1 cellular context compared by ENCODE assay signal in genomic region chr2:224039080-224039769, GRCh38.
TF ChIP-seq lines count a peak whose summit lies in the region.

A gene with protein sequence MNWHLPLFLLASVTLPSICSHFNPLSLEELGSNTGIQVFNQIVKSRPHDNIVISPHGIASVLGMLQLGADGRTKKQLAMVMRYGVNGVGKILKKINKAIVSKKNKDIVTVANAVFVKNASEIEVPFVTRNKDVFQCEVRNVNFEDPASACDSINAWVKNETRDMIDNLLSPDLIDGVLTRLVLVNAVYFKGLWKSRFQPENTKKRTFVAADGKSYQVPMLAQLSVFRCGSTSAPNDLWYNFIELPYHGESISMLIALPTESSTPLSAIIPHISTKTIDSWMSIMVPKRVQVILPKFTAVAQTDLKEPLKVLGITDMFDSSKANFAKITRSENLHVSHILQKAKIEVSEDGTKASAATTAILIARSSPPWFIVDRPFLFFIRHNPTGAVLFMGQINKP (minus strand): TSS chr2:224039286. CDS start chr2:224001900, 37,386 bp downstream.

TF ChIP-seq in HepG2, 621 proteins besides CTCF, POLR2A, EP300 and RAD21 (continued from another document and continues in another):
- TF ChIP-seq, protein P1, sequence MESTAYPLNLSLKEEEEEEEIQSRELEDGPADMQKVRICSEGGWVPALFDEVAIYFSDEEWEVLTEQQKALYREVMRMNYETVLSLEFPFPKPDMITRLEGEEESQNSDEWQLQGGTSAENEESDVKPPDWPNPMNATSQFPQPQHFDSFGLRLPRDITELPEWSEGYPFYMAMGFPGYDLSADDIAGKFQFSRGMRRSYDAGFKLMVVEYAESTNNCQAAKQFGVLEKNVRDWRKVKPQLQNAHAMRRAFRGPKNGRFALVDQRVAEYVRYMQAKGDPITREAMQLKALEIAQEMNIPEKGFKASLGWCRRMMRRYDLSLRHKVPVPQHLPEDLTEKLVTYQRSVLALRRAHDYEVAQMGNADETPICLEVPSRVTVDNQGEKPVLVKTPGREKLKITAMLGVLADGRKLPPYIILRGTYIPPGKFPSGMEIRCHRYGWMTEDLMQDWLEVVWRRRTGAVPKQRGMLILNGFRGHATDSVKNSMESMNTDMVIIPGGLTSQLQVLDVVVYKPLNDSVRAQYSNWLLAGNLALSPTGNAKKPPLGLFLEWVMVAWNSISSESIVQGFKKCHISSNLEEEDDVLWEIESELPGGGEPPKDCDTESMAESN (CRISPR knock-in tag; conservative IDR thresholded peaks at IDR 0.05), result no peak
- TF ChIP-seq ARID3A (IDR thresholded peaks at IDR 0.05; ENCODE audit: low read depth, low read length), result no peak
- no peak for TF ChIP-seq ZNF547 (CRISPR knock-in tag; IDR thresholded peaks at IDR 0.05)
- TF ChIP-seq SAFB2 (CRISPR knock-in tag; IDR thresholded peaks at IDR 0.05; ENCODE audit: borderline replicate concordance, low read depth), result no peak
- TF ChIP-seq, protein P2, sequence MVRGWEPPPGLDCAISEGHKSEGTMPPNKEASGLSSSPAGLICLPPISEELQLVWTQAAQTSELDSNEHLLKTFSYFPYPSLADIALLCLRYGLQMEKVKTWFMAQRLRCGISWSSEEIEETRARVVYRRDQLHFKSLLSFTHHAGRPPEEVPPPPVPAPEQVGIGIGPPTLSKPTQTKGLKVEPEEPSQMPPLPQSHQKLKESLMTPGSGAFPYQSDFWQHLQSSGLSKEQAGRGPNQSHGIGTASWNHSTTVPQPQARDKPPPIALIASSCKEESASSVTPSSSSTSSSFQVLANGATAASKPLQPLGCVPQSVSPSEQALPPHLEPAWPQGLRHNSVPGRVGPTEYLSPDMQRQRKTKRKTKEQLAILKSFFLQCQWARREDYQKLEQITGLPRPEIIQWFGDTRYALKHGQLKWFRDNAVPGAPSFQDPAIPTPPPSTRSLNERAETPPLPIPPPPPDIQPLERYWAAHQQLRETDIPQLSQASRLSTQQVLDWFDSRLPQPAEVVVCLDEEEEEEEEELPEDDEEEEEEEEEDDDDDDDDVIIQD (CRISPR knock-in tag; IDR thresholded peaks at IDR 0.05; ENCODE audit: low read depth), result 0 out of 2 replicates have a peak, but pooled peaks have one; percentile 19
- no peak for TF ChIP-seq ZNF615 (CRISPR knock-in tag; IDR thresholded peaks at IDR 0.05; ENCODE audit: borderline replicate concordance)
- no peak for TF ChIP-seq ZNF75D (CRISPR knock-in tag; IDR thresholded peaks at IDR 0.05; ENCODE audit: borderline replicate concordance)
- no peak for TF ChIP-seq ZNF138 (CRISPR knock-in tag; IDR thresholded peaks at IDR 0.05; ENCODE audit: low read depth)
- TF ChIP-seq, protein P3, sequence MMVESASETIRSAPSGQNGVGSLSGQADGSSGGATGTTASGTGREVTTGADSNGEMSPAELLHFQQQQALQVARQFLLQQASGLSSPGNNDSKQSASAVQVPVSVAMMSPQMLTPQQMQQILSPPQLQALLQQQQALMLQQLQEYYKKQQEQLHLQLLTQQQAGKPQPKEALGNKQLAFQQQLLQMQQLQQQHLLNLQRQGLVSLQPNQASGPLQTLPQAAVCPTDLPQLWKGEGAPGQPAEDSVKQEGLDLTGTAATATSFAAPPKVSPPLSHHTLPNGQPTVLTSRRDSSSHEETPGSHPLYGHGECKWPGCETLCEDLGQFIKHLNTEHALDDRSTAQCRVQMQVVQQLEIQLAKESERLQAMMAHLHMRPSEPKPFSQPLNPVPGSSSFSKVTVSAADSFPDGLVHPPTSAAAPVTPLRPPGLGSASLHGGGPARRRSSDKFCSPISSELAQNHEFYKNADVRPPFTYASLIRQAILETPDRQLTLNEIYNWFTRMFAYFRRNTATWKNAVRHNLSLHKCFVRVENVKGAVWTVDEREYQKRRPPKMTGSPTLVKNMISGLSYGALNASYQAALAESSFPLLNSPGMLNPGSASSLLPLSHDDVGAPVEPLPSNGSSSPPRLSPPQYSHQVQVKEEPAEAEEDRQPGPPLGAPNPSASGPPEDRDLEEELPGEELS (CRISPR knock-in tag; IDR thresholded peaks at IDR 0.05), result peak; percentile 17; the same call in 1 of the 2 replicates
- no peak for TF ChIP-seq PHF5A (CRISPR knock-in tag; IDR thresholded peaks at IDR 0.05; ENCODE audit: low read depth, unreplicated experiment)
- no peak for TF ChIP-seq ZKSCAN1 (IDR thresholded peaks at IDR 0.05; ENCODE audit: low read length)
- TF ChIP-seq ZNF230 (CRISPR knock-in tag; IDR thresholded peaks at IDR 0.05), result no peak
- no peak for TF ChIP-seq ATF6 (CRISPR knock-in tag; conservative IDR thresholded peaks at IDR 0.05)
- TF ChIP-seq, protein P4, sequence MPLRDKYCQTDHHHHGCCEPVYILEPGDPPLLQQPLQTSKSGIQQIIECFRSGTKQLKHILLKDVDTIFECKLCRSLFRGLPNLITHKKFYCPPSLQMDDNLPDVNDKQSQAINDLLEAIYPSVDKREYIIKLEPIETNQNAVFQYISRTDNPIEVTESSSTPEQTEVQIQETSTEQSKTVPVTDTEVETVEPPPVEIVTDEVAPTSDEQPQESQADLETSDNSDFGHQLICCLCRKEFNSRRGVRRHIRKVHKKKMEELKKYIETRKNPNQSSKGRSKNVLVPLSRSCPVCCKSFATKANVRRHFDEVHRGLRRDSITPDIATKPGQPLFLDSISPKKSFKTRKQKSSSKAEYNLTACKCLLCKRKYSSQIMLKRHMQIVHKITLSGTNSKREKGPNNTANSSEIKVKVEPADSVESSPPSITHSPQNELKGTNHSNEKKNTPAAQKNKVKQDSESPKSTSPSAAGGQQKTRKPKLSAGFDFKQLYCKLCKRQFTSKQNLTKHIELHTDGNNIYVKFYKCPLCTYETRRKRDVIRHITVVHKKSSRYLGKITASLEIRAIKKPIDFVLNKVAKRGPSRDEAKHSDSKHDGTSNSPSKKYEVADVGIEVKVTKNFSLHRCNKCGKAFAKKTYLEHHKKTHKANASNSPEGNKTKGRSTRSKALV (CRISPR knock-in tag; IDR thresholded peaks at IDR 0.05), result peak; percentile 90
- TF ChIP-seq JUN (CRISPR knock-in tag; IDR thresholded peaks at IDR 0.05), result no peak
- TF ChIP-seq FOSL2 (CRISPR knock-in tag; IDR thresholded peaks at IDR 0.05), result peak; percentile 17; the same call in 1 of the 2 replicates
- no peak for TF ChIP-seq MIER3 (CRISPR knock-in tag; IDR thresholded peaks at IDR 0.05; ENCODE audit: borderline replicate concordance)
- TF ChIP-seq SRY (CRISPR knock-in tag; IDR thresholded peaks at IDR 0.05), result 0 out of 2 replicates have a peak, but pooled peaks have one; percentile 47
- TF ChIP-seq PPARG (CRISPR knock-in tag; conservative IDR thresholded peaks at IDR 0.05), result no peak
- TF ChIP-seq ZNF616 (CRISPR knock-in tag; IDR thresholded peaks at IDR 0.05; ENCODE audit: low read depth), result no peak
- TF ChIP-seq, protein P5, sequence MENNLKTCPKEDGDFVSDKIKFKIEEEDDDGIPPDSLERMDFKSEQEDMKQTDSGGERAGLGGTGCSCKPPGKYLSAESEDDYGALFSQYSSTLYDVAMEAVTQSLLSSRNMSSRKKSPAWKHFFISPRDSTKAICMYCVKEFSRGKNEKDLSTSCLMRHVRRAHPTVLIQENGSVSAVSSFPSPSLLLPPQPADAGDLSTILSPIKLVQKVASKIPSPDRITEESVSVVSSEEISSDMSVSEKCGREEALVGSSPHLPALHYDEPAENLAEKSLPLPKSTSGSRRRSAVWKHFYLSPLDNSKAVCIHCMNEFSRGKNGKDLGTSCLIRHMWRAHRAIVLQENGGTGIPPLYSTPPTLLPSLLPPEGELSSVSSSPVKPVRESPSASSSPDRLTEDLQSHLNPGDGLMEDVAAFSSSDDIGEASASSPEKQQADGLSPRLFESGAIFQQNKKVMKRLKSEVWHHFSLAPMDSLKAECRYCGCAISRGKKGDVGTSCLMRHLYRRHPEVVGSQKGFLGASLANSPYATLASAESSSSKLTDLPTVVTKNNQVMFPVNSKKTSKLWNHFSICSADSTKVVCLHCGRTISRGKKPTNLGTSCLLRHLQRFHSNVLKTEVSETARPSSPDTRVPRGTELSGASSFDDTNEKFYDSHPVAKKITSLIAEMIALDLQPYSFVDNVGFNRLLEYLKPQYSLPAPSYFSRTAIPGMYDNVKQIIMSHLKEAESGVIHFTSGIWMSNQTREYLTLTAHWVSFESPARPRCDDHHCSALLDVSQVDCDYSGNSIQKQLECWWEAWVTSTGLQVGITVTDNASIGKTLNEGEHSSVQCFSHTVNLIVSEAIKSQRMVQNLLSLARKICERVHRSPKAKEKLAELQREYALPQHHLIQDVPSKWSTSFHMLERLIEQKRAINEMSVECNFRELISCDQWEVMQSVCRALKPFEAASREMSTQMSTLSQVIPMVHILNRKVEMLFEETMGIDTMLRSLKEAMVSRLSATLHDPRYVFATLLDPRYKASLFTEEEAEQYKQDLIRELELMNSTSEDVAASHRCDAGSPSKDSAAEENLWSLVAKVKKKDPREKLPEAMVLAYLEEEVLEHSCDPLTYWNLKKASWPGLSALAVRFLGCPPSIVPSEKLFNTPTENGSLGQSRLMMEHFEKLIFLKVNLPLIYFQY (CRISPR knock-in tag; IDR thresholded peaks at IDR 0.05; ENCODE audit: borderline replicate concordance), result no peak
- TF ChIP-seq MEF2D (CRISPR knock-in tag; IDR thresholded peaks at IDR 0.05), result no peak
- no peak for TF ChIP-seq SCMH1 (CRISPR knock-in tag; IDR thresholded peaks at IDR 0.05; ENCODE audit: borderline replicate concordance)
- TF ChIP-seq RFX5 (IDR thresholded peaks at IDR 0.05; ENCODE audit: low read depth, low read length), result no peak
- TF ChIP-seq ZNF121 (CRISPR knock-in tag; IDR thresholded peaks at IDR 0.05), result no peak
- TF ChIP-seq ZNF30 (CRISPR knock-in tag; IDR thresholded peaks at IDR 0.05), result no peak
- TF ChIP-seq HOXA9 (CRISPR knock-in tag; IDR thresholded peaks at IDR 0.05; ENCODE audit: borderline replicate concordance), result no peak
- TF ChIP-seq, protein P6, sequence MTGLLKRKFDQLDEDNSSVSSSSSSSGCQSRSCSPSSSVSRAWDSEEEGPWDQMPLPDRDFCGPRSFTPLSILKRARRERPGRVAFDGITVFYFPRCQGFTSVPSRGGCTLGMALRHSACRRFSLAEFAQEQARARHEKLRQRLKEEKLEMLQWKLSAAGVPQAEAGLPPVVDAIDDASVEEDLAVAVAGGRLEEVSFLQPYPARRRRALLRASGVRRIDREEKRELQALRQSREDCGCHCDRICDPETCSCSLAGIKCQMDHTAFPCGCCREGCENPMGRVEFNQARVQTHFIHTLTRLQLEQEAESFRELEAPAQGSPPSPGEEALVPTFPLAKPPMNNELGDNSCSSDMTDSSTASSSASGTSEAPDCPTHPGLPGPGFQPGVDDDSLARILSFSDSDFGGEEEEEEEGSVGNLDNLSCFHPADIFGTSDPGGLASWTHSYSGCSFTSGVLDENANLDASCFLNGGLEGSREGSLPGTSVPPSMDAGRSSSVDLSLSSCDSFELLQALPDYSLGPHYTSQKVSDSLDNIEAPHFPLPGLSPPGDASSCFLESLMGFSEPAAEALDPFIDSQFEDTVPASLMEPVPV (CRISPR knock-in tag; IDR thresholded peaks at IDR 0.05), result no peak; the same call in 1 of the 2 replicates
- no peak for TF ChIP-seq GRHL1 (CRISPR knock-in tag; conservative IDR thresholded peaks at IDR 0.05)
- no peak for TF ChIP-seq ZBTB42 (CRISPR knock-in tag; IDR thresholded peaks at IDR 0.05)
- no peak for TF ChIP-seq TBX2 (CRISPR knock-in tag; IDR thresholded peaks at IDR 0.05; ENCODE audit: borderline replicate concordance)
- no peak for TF ChIP-seq SRF (IDR thresholded peaks at IDR 0.05; ENCODE audit: low read depth, low read length)
- no peak for TF ChIP-seq SMARCE1 (IDR thresholded peaks at IDR 0.05; ENCODE audit: borderline replicate concordance)
- TF ChIP-seq, protein P7, sequence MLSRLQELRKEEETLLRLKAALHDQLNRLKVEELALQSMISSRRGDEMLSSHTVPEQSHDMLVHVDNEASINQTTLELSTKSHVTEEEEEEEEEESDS (CRISPR knock-in tag; IDR thresholded peaks at IDR 0.05; ENCODE audit: borderline replicate concordance), result no peak
